In genomic region chr22:39510529-39511149, GRCh38 we compare ENCODE assay signal across 20 cellular contexts. TPM values are rescaled to one million over a fixed set of nuclear protein-coding genes. Genes with fewer than 3 reads are reported as not detected.
DNase-seq lines count a peak whose midpoint lies in the region; ATAC-seq and TF ChIP-seq lines count a peak whose summit lies in the region.
"Had no signal": no experiment of that assay in that cellular context is flagged by ENCODE, and none has a peak within 500 bp of the region (broad histone marks: within the 10 kb centered on the region; RNA-seq: fewer than 3 reads in every experiment).

No MANE protein-coding gene starts in this region.

- H3K9me3 Mint-ChIP-seq in activated T-cell treated with anti-CD3 and anti-CD28 coated beads, Interleukin-2, amount 50 U/mL, for 24 hours, result no peaks in the 10 kb centered on the region
- no peaks in the 10 kb centered on the region for H3K9me3 Mint-ChIP-seq in activated CD8-positive, alpha-beta T cell treated with anti-CD3 and anti-CD28 coated beads, Interleukin-2, amount 10 ng/mL, durations not matched to agents 7 days and 5 days (ENCODE audit: insufficient read depth)
- H3K9me3 Mint-ChIP-seq in nephron progenitor cell, result no peaks in the 10 kb centered on the region
- H3K9me3 Mint-ChIP-seq: IgD-negative memory B cell had no signal

- H3K4me3 Mint-ChIP-seq in activated T-cell treated with anti-CD3 and anti-CD28 coated beads, Interleukin-2, amount 50 U/mL, for 24 hours, result no peak overlapping the region
- H3K4me3 Mint-ChIP-seq in activated CD8-positive, alpha-beta T cell treated with anti-CD3 and anti-CD28 coated beads, Interleukin-2, amount 10 ng/mL, durations not matched to agents 7 days and 5 days, result no peak overlapping the region
- no peak overlapping the region for H3K4me3 Mint-ChIP-seq in nephron progenitor cell

- peak overlapping the region; percentile 22 for H3K27ac Mint-ChIP-seq in activated T-cell treated with anti-CD3 and anti-CD28 coated beads, Interleukin-2, amount 50 U/mL, for 24 hours
- peak overlapping the region; percentile 8 for H3K27ac Mint-ChIP-seq in activated CD8-positive, alpha-beta T cell treated with anti-CD3 and anti-CD28 coated beads, Interleukin-2, amount 10 ng/mL, durations not matched to agents 7 days and 5 days
- H3K27ac Mint-ChIP-seq in nephron progenitor cell, result peak overlapping the region; percentile 85

- H3K27me3 Mint-ChIP-seq in activated T-cell treated with anti-CD3 and anti-CD28 coated beads, Interleukin-2, amount 50 U/mL, for 24 hours, result no peaks in the 10 kb centered on the region
- no peaks in the 10 kb centered on the region for H3K27me3 Mint-ChIP-seq in activated CD8-positive, alpha-beta T cell treated with anti-CD3 and anti-CD28 coated beads, Interleukin-2, amount 10 ng/mL, durations not matched to agents 7 days and 5 days (ENCODE audit: low read depth)
- H3K27me3 Mint-ChIP-seq in nephron progenitor cell (ENCODE audit: low read depth, poor library complexity), result no peaks in the 10 kb centered on the region
- H3K27me3 Mint-ChIP-seq: IgD-negative memory B cell had no signal

- H3K4me1 Mint-ChIP-seq in activated T-cell treated with anti-CD3 and anti-CD28 coated beads, Interleukin-2, amount 50 U/mL, for 24 hours (ENCODE audit: low read depth), result peaks cover 49% of the 10 kb centered on the region
- H3K4me1 Mint-ChIP-seq in activated CD8-positive, alpha-beta T cell treated with anti-CD3 and anti-CD28 coated beads, Interleukin-2, amount 10 ng/mL, durations not matched to agents 7 days and 5 days (ENCODE audit: low read depth), result peaks cover 33% of the 10 kb centered on the region
- H3K4me1 Mint-ChIP-seq in nephron progenitor cell, result peaks cover 7% of the 10 kb centered on the region

- CTCF ChIA-PET in activated CD8-positive, alpha-beta T cell treated with anti-CD3 and anti-CD28 coated beads, Interleukin-2, amount 10 ng/mL, durations not matched to agents 7 days and 5 days (lab: Charles Lee), result interaction anchor here (1.2 to 3.1 kb wide), 3 partner anchors 9 to 17 kb away, joined by 4 to 11 read pairs (median 10); partner anchors contain the start of gene ATF4

- POLR2A ChIA-PET in activated CD8-positive, alpha-beta T cell treated with anti-CD3 and anti-CD28 coated beads, Interleukin-2, amount 10 ng/mL, durations not matched to agents 7 days and 5 days (lab: Charles Lee), result interaction anchor here (1.6 kb wide), 1 partner anchor 10 kb away, joined by 8 read pairs; the partner anchor contains the start of gene ATF4

- TF ChIP-seq CTCF in nephron progenitor cell (IDR thresholded peaks at IDR 0.05), result no peak

- no peak for DNase-seq in activated T-cell treated with anti-CD3 and anti-CD28 coated beads, Interleukin-2, amount 50 U/mL, for 24 hours
- DNase-seq in activated T-cell treated with anti-CD3 and anti-CD28 coated beads, Interleukin-2, amount 50 U/mL, for 1 hour, result no peak
- no peak for DNase-seq in activated CD8-positive, alpha-beta T cell treated with anti-CD3 and anti-CD28 coated beads, Interleukin-2, amount 10 ng/mL, durations not matched to agents 7 days and 5 days
- DNase-seq in nephron progenitor cell, result no peak
- no peak for DNase-seq in NOMO-1 treated with DMSO at 0.1 percent for 48 hours (lab: John Stamatoyannopoulos, UW; ENCODE audit: unreplicated experiment)
- DNase-seq: BE2C, GOT3, MM.1S, NCI-H1048, NCI-H1417, NCI-H1694 treated with DMSO at 0.1 percent for 48 hours, NCI-H2081, NCI-H2227 treated with DMSO at 0.1 percent for 48 hours, NCI-H526 treated with DMSO at 0.1 percent for 48 hours, RPMI8226 had no signal

- no peak for ATAC-seq in activated CD8-positive, alpha-beta T cell treated with anti-CD3 and anti-CD28 coated beads, Interleukin-2, amount 10 ng/mL, durations not matched to agents 7 days and 5 days
- ATAC-seq in GM18505 (IDR thresholded peaks at IDR 0.05; ENCODE audit: unreplicated experiment) (no peak), HG02571 (IDR thresholded peaks at IDR 0.05; ENCODE audit: unreplicated experiment) (no peak)
- ATAC-seq: HCT116 had no signal

- TF ChIP-seq POLR2A in GM18505 (IDR thresholded peaks at IDR 0.05; ENCODE audit: borderline replicate concordance, extremely low read depth, insufficient read depth, insufficient read length), result no peak

- peaks cover 97% of the 10 kb centered on the region for H3K36me3 Mint-ChIP-seq in activated T-cell treated with anti-CD3 and anti-CD28 coated beads, Interleukin-2, amount 50 U/mL, for 24 hours (ENCODE audit: low read depth)
- peaks cover 75% of the 10 kb centered on the region for H3K36me3 Mint-ChIP-seq in activated CD8-positive, alpha-beta T cell treated with anti-CD3 and anti-CD28 coated beads, Interleukin-2, amount 10 ng/mL, durations not matched to agents 7 days and 5 days (ENCODE audit: low read depth)
- peaks cover 82% of the 10 kb centered on the region for H3K36me3 Mint-ChIP-seq in nephron progenitor cell (ENCODE audit: low read depth)

RNA-seq across cellular contexts. Expression of gene MIEF1, which starts 8.5 kb away (rescaled TPM):
- total RNA-seq in activated CD8-positive, alpha-beta T cell treated with anti-CD3 and anti-CD28 coated beads, Interleukin-2, amount 10 ng/mL, durations not matched to agents 7 days and 5 days, result 10 to 100 TPM; 37.9 to 38.2 TPM

RNA-seq across cellular contexts. Expression of gene ATF4, which starts 9.7 kb away (rescaled TPM):
- total RNA-seq in activated CD8-positive, alpha-beta T cell treated with anti-CD3 and anti-CD28 coated beads, Interleukin-2, amount 10 ng/mL, durations not matched to agents 7 days and 5 days, result 100 to 1,000 TPM; 412 to 426 TPM

RNA-seq across cellular contexts. Expression of gene RPS19BP1, which starts 21.9 kb away (rescaled TPM):
- total RNA-seq in activated CD8-positive, alpha-beta T cell treated with anti-CD3 and anti-CD28 coated beads, Interleukin-2, amount 10 ng/mL, durations not matched to agents 7 days and 5 days, result 10 to 100 TPM; 80.1 to 80.2 TPM

RNA-seq across cellular contexts. Expression of gene MGAT3, which starts 53.8 kb away (rescaled TPM):
- total RNA-seq in activated CD8-positive, alpha-beta T cell treated with anti-CD3 and anti-CD28 coated beads, Interleukin-2, amount 10 ng/mL, durations not matched to agents 7 days and 5 days, result 10 to 100 TPM in 1 of 2 experiments, 1 to 10 TPM in 1; 9.1 to 10.0 TPM

RNA-seq across cellular contexts. Expression of gene CACNA1I, which starts 59.9 kb away (rescaled TPM):
- total RNA-seq in activated CD8-positive, alpha-beta T cell treated with anti-CD3 and anti-CD28 coated beads, Interleukin-2, amount 10 ng/mL, durations not matched to agents 7 days and 5 days, result under 1 TPM; 0.60 to 0.74 TPM
- total RNA-seq: SK-MEL-5 had no signal

Comparison
In these comparisons a context has a peak if more than half of its experiments do, and no peak if none do; other contexts are left out.
1. H3K27ac Mint-ChIP-seq: peak in every context shown above with its lines; median percentile 85 in nephron progenitor cell; 22 in activated T-cell treated with anti-CD3 and anti-CD28 coated beads, Interleukin-2, amount 50 U/mL, for 24 hours; 8 in activated CD8-positive, alpha-beta T cell treated with anti-CD3 and anti-CD28 coated beads, Interleukin-2, amount 10 ng/mL, durations not matched to agents 7 days and 5 days.